In genomic region chr15:93170320-93170719, GRCh38 we compare ENCODE assay signal across 28 cellular contexts.
"Had no signal": no experiment of that assay in that cellular context is flagged by ENCODE, and none has a peak within 500 bp of the region (broad histone marks: within the 10 kb centered on the region; RNA-seq: fewer than 3 reads in every experiment).

No MANE protein-coding gene starts in this region.

- H3K4me3 Mint-ChIP-seq: activated CD4-positive, alpha-beta memory T cell treated with anti-CD3 and anti-CD28 coated beads for 36 hours; activated CD4-positive, alpha-beta T cell treated with anti-CD3 and anti-CD28 coated beads for 36 hours; activated CD4-positive, alpha-beta T cell treated with anti-CD3 and anti-CD28 coated beads, Interleukin-2, amount 10 ng/mL, durations not matched to agents 24 days and 14 days; activated CD8-positive, alpha-beta memory T cell treated with anti-CD3 and anti-CD28 coated beads, Interleukin-2, amount 10 ng/mL, durations not matched to agents 7 days and 5 days; activated CD8-positive, alpha-beta T cell treated with anti-CD3 and anti-CD28 coated beads, Interleukin-2, amount 10 ng/mL, durations not matched to agents 7 days and 5 days; activated naive CD4-positive, alpha-beta T cell treated with anti-CD3 and anti-CD28 coated beads, Interleukin-2, amount 10 ng/mL, durations not matched to agents 7 days and 5 days; activated naive CD8-positive, alpha-beta T cell treated with anti-CD3 and anti-CD28 coated beads, Interleukin-2, amount 10 ng/mL, durations not matched to agents 7 days and 5 days; activated T-cell treated with anti-CD3 and anti-CD28 coated beads, Interleukin-2, amount 50 U/mL, for 24 hours; activated T-cell treated with anti-CD3 and anti-CD28 coated beads, Interleukin-2, amount 50 U/mL, for 72 hours; effector memory CD8-positive, alpha-beta T cell had no signal

- H3K27me3 ChIP-seq: ascending aorta, esophagus muscularis mucosa, foreskin keratinocyte, gastrocnemius medialis had no signal

- H3K9me3 Mint-ChIP-seq: activated CD4-positive, alpha-beta memory T cell treated with anti-CD3 and anti-CD28 coated beads for 36 hours had no signal

- H3K4me3 ChIP-seq: ascending aorta, esophagus muscularis mucosa, gastrocnemius medialis, heart left ventricle had no signal

- H3K4me1 Mint-ChIP-seq: activated CD4-positive, alpha-beta T cell treated with anti-CD3 and anti-CD28 coated beads for 36 hours; activated CD4-positive, alpha-beta T cell treated with anti-CD3 and anti-CD28 coated beads, Interleukin-2, amount 10 ng/mL, durations not matched to agents 24 days and 14 days had no signal

- H3K36me3 Mint-ChIP-seq: activated CD4-positive, alpha-beta memory T cell treated with anti-CD3 and anti-CD28 coated beads for 36 hours; activated CD8-positive, alpha-beta memory T cell treated with anti-CD3 and anti-CD28 coated beads, Interleukin-2, amount 10 ng/mL, durations not matched to agents 7 days and 5 days; activated naive CD4-positive, alpha-beta T cell treated with anti-CD3 and anti-CD28 coated beads, Interleukin-2, amount 10 ng/mL, durations not matched to agents 7 days and 5 days; activated naive CD4-positive, alpha-beta T cell treated with anti-CD3 and anti-CD28 coated beads, Interleukin-2, amount 50 U/mL, for 72 hours; activated naive CD8-positive, alpha-beta T cell treated with anti-CD3 and anti-CD28 coated beads, Interleukin-2, amount 10 ng/mL, durations not matched to agents 7 days and 5 days had no signal

- H3K27ac ChIP-seq: ascending aorta, esophagus muscularis mucosa, foreskin keratinocyte, gastrocnemius medialis, heart left ventricle had no signal

- H3K27ac Mint-ChIP-seq: activated CD4-positive, alpha-beta memory T cell treated with anti-CD3 and anti-CD28 coated beads for 36 hours; activated CD4-positive, alpha-beta T cell treated with anti-CD3 and anti-CD28 coated beads for 36 hours; activated CD4-positive, alpha-beta T cell treated with anti-CD3 and anti-CD28 coated beads, Interleukin-2, amount 10 ng/mL, durations not matched to agents 24 days and 14 days; activated CD8-positive, alpha-beta memory T cell treated with anti-CD3 and anti-CD28 coated beads, Interleukin-2, amount 10 ng/mL, durations not matched to agents 7 days and 5 days; activated CD8-positive, alpha-beta T cell treated with anti-CD3 and anti-CD28 coated beads, Interleukin-2, amount 10 ng/mL, durations not matched to agents 7 days and 5 days; activated naive CD4-positive, alpha-beta T cell treated with anti-CD3 and anti-CD28 coated beads, Interleukin-2, amount 10 ng/mL, durations not matched to agents 7 days and 5 days; activated naive CD4-positive, alpha-beta T cell treated with anti-CD3 and anti-CD28 coated beads, Interleukin-2, amount 50 U/mL, for 72 hours; activated naive CD8-positive, alpha-beta T cell treated with anti-CD3 and anti-CD28 coated beads, Interleukin-2, amount 10 ng/mL, durations not matched to agents 7 days and 5 days; activated T-cell treated with anti-CD3 and anti-CD28 coated beads, Interleukin-2, amount 50 U/mL, for 24 hours; activated T-cell treated with anti-CD3 and anti-CD28 coated beads, Interleukin-2, amount 50 U/mL, for 72 hours; effector memory CD8-positive, alpha-beta T cell had no signal

- H3K9me3 ChIP-seq: ascending aorta, esophagus muscularis mucosa, gastrocnemius medialis had no signal

- H3K4me1 ChIP-seq: ascending aorta, esophagus muscularis mucosa, gastrocnemius medialis had no signal

- H3K36me3 ChIP-seq: ascending aorta, esophagus muscularis mucosa, gastrocnemius medialis, heart left ventricle had no signal

- ATAC-seq: activated CD4-positive, alpha-beta T cell treated with anti-CD3 and anti-CD28 coated beads for 36 hours; activated CD8-positive, alpha-beta memory T cell treated with anti-CD3 and anti-CD28 coated beads, Interleukin-2, amount 10 ng/mL, durations not matched to agents 7 days and 5 days; activated CD8-positive, alpha-beta T cell treated with anti-CD3 and anti-CD28 coated beads, Interleukin-2, amount 10 ng/mL, durations not matched to agents 7 days and 5 days; activated naive CD4-positive, alpha-beta T cell treated with anti-CD3 and anti-CD28 coated beads, Interleukin-2, amount 50 U/mL, for 72 hours; activated T-cell treated with anti-CD3 and anti-CD28 coated beads, Interleukin-2, amount 50 U/mL, for 72 hours; effector memory CD8-positive, alpha-beta T cell; foreskin keratinocyte; gastrocnemius medialis; heart left ventricle had no signal

- DNase-seq: activated CD4-positive, alpha-beta memory T cell treated with anti-CD3 and anti-CD28 coated beads for 36 hours; activated CD4-positive, alpha-beta T cell treated with anti-CD3 and anti-CD28 coated beads for 36 hours; activated CD4-positive, alpha-beta T cell treated with anti-CD3 and anti-CD28 coated beads, Interleukin-2, amount 10 ng/mL, durations not matched to agents 24 days and 14 days; activated CD4-positive, CD25-positive, alpha-beta regulatory T cell; activated CD4-positive, CD25-positive, alpha-beta regulatory T cell treated with anti-CD3 and anti-CD28 coated beads, Interleukin-2, amount 50 U/mL, for 72 hours; activated CD8-positive, alpha-beta memory T cell treated with anti-CD3 and anti-CD28 coated beads, Interleukin-2, amount 10 ng/mL, durations not matched to agents 7 days and 5 days; activated CD8-positive, alpha-beta memory T cell treated with anti-CD3 and anti-CD28 coated beads, Interleukin-2, amount 50 U/mL, for 4 hours; activated CD8-positive, alpha-beta T cell treated with anti-CD3 and anti-CD28 coated beads, Interleukin-2, amount 10 ng/mL, durations not matched to agents 7 days and 5 days; activated gamma-delta T cell; activated naive CD4-positive, alpha-beta T cell; activated naive CD4-positive, alpha-beta T cell treated with anti-CD3 and anti-CD28 coated beads, Interleukin-2, amount 10 ng/mL, durations not matched to agents 7 days and 5 days; activated naive CD8-positive, alpha-beta T cell treated with anti-CD3 and anti-CD28 coated beads, Interleukin-2, amount 10 ng/mL, durations not matched to agents 7 days and 5 days; activated T-cell treated with anti-CD3 and anti-CD28 coated beads, Interleukin-2, amount 50 U/mL, for 24 hours; activated T-cell treated with anti-CD3 and anti-CD28 coated beads, Interleukin-2, amount 50 U/mL, for 72 hours; caudate nucleus; cortex of kidney; dermis blood vessel endothelial cell; effector CD4-positive, alpha-beta T cell; effector memory CD8-positive, alpha-beta T cell; erythroblast; foreskin keratinocyte; gastrocnemius medialis; glutamatergic neuron; heart left ventricle; T-helper 2 cell had no signal
